ENCODE assay signal across 8 cellular contexts in genomic region chr6:25006565-25007001, GRCh38.
DNase-seq lines count a peak whose midpoint lies in the region; ATAC-seq, FAIRE-seq and TF ChIP-seq lines count a peak whose summit lies in the region.

No MANE protein-coding gene starts in this region.

- H3K4me3 ChIP-seq in A549, result no peak overlapping the region
- H3K4me3 ChIP-seq in OCI-LY3 (ENCODE audit: low read length), result peak overlapping the region; percentile 19; the same call in 1 of the 2 replicates
- H3K4me3 ChIP-seq in mammary epithelial cell (replicated peaks in 1 of 3; ENCODE audit: insufficient read depth in 1 of 3, low read depth in 2 of 3, low read length in 3 of 3), result no peak overlapping the region
- no peak overlapping the region for H3K4me3 ChIP-seq in lower lobe of right lung
- H3K4me3 ChIP-seq in upper lobe of right lung, result no peak overlapping the region

- H3K9ac ChIP-seq in OCI-LY3 (ENCODE audit: low read length), result peak overlapping the region; percentile 35; the same call in 1 of the 2 replicates
- no peak overlapping the region for H3K9ac ChIP-seq in mammary epithelial cell (ENCODE audit: insufficient read depth, low read length)

- dilution Hi-C loops in mammary epithelial cell (cut with HindIII; ENCODE audit: low sequenced_read_pairs), result no loop called here

- POLR2A ChIA-PET in A549 (lab: Yijun Ruan, JAX), result no interaction called here

- H3K36me3 ChIP-seq in OCI-LY3 (replicated peaks; ENCODE audit: low read depth, low read length) (peaks cover 57% of the 10 kb centered on the region), mammary epithelial cell (ENCODE audit: insufficient read depth, low read length) (no peaks in the 10 kb centered on the region), lower lobe of right lung (no peaks in the 10 kb centered on the region), upper lobe of right lung (no peaks in the 10 kb centered on the region)

- peaks cover 27% of the 10 kb centered on the region for H3K4me1 ChIP-seq in A549
- H3K4me1 ChIP-seq in OCI-LY3 (ENCODE audit: low read length), result peaks cover 45% of the 10 kb centered on the region
- H3K4me1 ChIP-seq in mammary epithelial cell (ENCODE audit: insufficient read depth, low read length), result peaks cover 41% of the 10 kb centered on the region
- H3K4me1 ChIP-seq in lower lobe of right lung, result peaks cover 48% of the 10 kb centered on the region
- peaks cover 23% of the 10 kb centered on the region for H3K4me1 ChIP-seq in upper lobe of right lung

- H3K27me3 ChIP-seq in OCI-LY3 (ENCODE audit: low read depth, low read length), result no peaks in the 10 kb centered on the region
- no peaks in the 10 kb centered on the region for H3K27me3 ChIP-seq in mammary epithelial cell (ENCODE audit: insufficient read depth, low read length)
- no peaks in the 10 kb centered on the region for H3K27me3 ChIP-seq in lower lobe of right lung (ENCODE audit: low read depth)
- no peaks in the 10 kb centered on the region for H3K27me3 ChIP-seq in upper lobe of right lung

- 47% methylated on average over 3 of the region's 3 CpGs for WGBS in A549 (ENCODE audit: missing lambda C conversion rate)
- WGBS in mammary epithelial cell (ENCODE audit: low coverage, missing lambda C conversion rate), result 0% methylated on average over 3 of the region's 3 CpGs

- TF ChIP-seq EP300 in A549 (IDR thresholded peaks at IDR 0.05), result no peak

- peaks cover 100% of the 10 kb centered on the region for H3K79me2 ChIP-seq in OCI-LY3 (ENCODE audit: low read length)
- H3K79me2 ChIP-seq in mammary epithelial cell (ENCODE audit: insufficient read depth, low read length), result no peaks in the 10 kb centered on the region

- DNase-seq in A549 (ENCODE audit: low read depth in 1 of 2, low spot score in 1 of 2) (no peak), mammary epithelial cell (peak; percentile 77), lower lobe of right lung (peak; percentile 87), upper lobe of right lung (peak; percentile 85), retina (no peak), RKO (ENCODE audit: low spot score) (no peak)

- TF ChIP-seq POLR2A in A549 (IDR thresholded peaks at IDR 0.05; ENCODE audit: low read length), result no peak

- no peaks in the 10 kb centered on the region for H3K9me3 ChIP-seq in A549
- no peaks in the 10 kb centered on the region for H3K9me3 ChIP-seq in OCI-LY3 (ENCODE audit: insufficient read depth, low read length)
- H3K9me3 ChIP-seq in mammary epithelial cell (replicated peaks; ENCODE audit: insufficient read depth, low read length), result no peaks in the 10 kb centered on the region
- H3K9me3 ChIP-seq in lower lobe of right lung, result no peaks in the 10 kb centered on the region
- H3K9me3 ChIP-seq in upper lobe of right lung, result no peaks in the 10 kb centered on the region

- H3K4me2 ChIP-seq in A549 (peak overlapping the region; percentile 39; the same call in 1 of the 3 replicates), OCI-LY3 (ENCODE audit: low read length) (peak overlapping the region; percentile 48), mammary epithelial cell (ENCODE audit: insufficient read depth, low read depth, low read length) (peak overlapping the region; percentile 67)

- no peak for TF ChIP-seq RAD21 in A549 (conservative IDR thresholded peaks at IDR 0.05 in 1 of 2, IDR thresholded peaks at IDR 0.05 in 1 of 2)

- CTCF ChIA-PET in A549 (lab: Yijun Ruan, JAX) (interaction anchor here (1.5 to 1.9 kb wide), 2 partner anchors 11 to 15 kb away, joined by 4 to 5 read pairs; no protein-coding TSS in a partner anchor), mammary epithelial cell (lab: Charles Lee; ENCODE audit: low non-redundant PET) (no interaction called here)

- no peak for FAIRE-seq in A549 (lab: Jason Lieb, UNC)

- H2AFZ ChIP-seq in OCI-LY3 (ENCODE audit: low read depth, low read length) (no peak overlapping the region), mammary epithelial cell (ENCODE audit: low read depth, low read length) (peak overlapping the region; percentile 59)

- H3K27ac ChIP-seq in A549, result peak overlapping the region; percentile 43 to 69; a peak in 1 of 6 replicates
- H3K27ac ChIP-seq in OCI-LY3 (ENCODE audit: low read length), result peak overlapping the region; percentile 81
- peak overlapping the region; percentile 83 for H3K27ac ChIP-seq in mammary epithelial cell (ENCODE audit: insufficient read depth, low read depth, low read length)
- peak overlapping the region; percentile 91 for H3K27ac ChIP-seq in lower lobe of right lung
- peak overlapping the region; percentile 94 for H3K27ac ChIP-seq in upper lobe of right lung

- no peak for TF ChIP-seq CTCF in A549 (IDR thresholded peaks at IDR 0.05)
- no peak for TF ChIP-seq CTCF in OCI-LY3 (IDR thresholded peaks at IDR 0.05; ENCODE audit: low read depth, low read length)
- TF ChIP-seq CTCF in mammary epithelial cell (conservative IDR thresholded peaks at IDR 0.05 in 1 of 2, IDR thresholded peaks at IDR 0.05 in 1 of 2; ENCODE audit: extremely low read depth in 1 of 2, insufficient read depth in 1 of 2, low read depth in 1 of 2, low read length in 2 of 2), result no peak
- TF ChIP-seq CTCF in lower lobe of right lung (IDR thresholded peaks at IDR 0.05), result no peak
- no peak for TF ChIP-seq CTCF in upper lobe of right lung (IDR thresholded peaks at IDR 0.05)

- intact Hi-C loops in mammary epithelial cell (cut with micrococcal nuclease), result no loop called here
- intact Hi-C loops in lower lobe of right lung (cut with DNase I), result no loop called here
- intact Hi-C loops in upper lobe of right lung (cut with DNase I), result no loop called here

- ATAC-seq in A549 (peak in 1 of 2 experiments; percentile 50; a peak in 1 of 6 replicates), GM18907 (IDR thresholded peaks at IDR 0.05; ENCODE audit: unreplicated experiment) (peak; percentile 59), lower lobe of right lung (peak; percentile 95 to 97), upper lobe of right lung (peak; percentile 95)

- H4K20me1 ChIP-seq in OCI-LY3 (ENCODE audit: insufficient read depth, low read length) (peaks cover 99% of the 10 kb centered on the region), mammary epithelial cell (ENCODE audit: insufficient read depth, low read length) (no peaks in the 10 kb centered on the region)

- no TSS peak for BruUV-seq in mammary epithelial cell (replicated peaks; lab: Mats Ljungman, UMichigan)

- in situ Hi-C loops in mammary epithelial cell (cut with MboI; ENCODE audit: low sequenced_read_pairs in 2 of 2), result no loop called here

TF ChIP-seq in A549, 52 proteins besides CTCF, POLR2A, EP300 and RAD21:
- no peak for TF ChIP-seq MAFK (IDR thresholded peaks at IDR 0.05; ENCODE audit: partially characterized antibody)
- TF ChIP-seq FOXS1 (CRISPR knock-in tag; IDR thresholded peaks at IDR 0.05), result no peak
- TF ChIP-seq JUNB (IDR thresholded peaks at IDR 0.05), result no peak
- no peak for TF ChIP-seq USF2 (IDR thresholded peaks at IDR 0.05)
- no peak for TF ChIP-seq FOSB (CRISPR knock-in tag; IDR thresholded peaks at IDR 0.05)
- TF ChIP-seq NFE2L2 (conservative IDR thresholded peaks at IDR 0.05; ENCODE audit: low read length), result no peak
- no peak for TF ChIP-seq HOXA7 (CRISPR knock-in tag; IDR thresholded peaks at IDR 0.05)
- no peak for TF ChIP-seq TP53 (CRISPR knock-in tag; IDR thresholded peaks at IDR 0.05)
- TF ChIP-seq REST (IDR thresholded peaks at IDR 0.05), result no peak
- no peak for TF ChIP-seq FOSL2 (IDR thresholded peaks at IDR 0.05)
- TF ChIP-seq FOSL2 (CRISPR knock-in tag; IDR thresholded peaks at IDR 0.05), result no peak
- TF ChIP-seq MYC (IDR thresholded peaks at IDR 0.05; ENCODE audit: borderline replicate concordance, low read length), result no peak
- no peak for TF ChIP-seq KDM1A (IDR thresholded peaks at IDR 0.05; ENCODE audit: low read depth)
- no peak for TF ChIP-seq RFX5 (IDR thresholded peaks at IDR 0.05)
- TF ChIP-seq HOXB13 (CRISPR knock-in tag; IDR thresholded peaks at IDR 0.05; ENCODE audit: low read depth), result no peak
TF ChIP-seq in A549: peak in this region for 0.

Comparison
In these comparisons a context has a peak if more than half of its experiments do, and no peak if none do; other contexts are left out.
1. DNase-seq: peak in mammary epithelial cell (single experiment), lower lobe of right lung (single experiment) and upper lobe of right lung (single experiment); none in A549 (0 of 2), retina (single experiment) and RKO (single experiment).
2. Peak in every context shown above with its lines, with median percentiles within 50 percentile points of each other: H3K27ac ChIP-seq and H3K4me2 ChIP-seq.